ENCODE assay signal across 8 cellular contexts in genomic region chr3:32045091-32045964, GRCh38.
DNase-seq lines count a peak whose midpoint lies in the region; ATAC-seq and TF ChIP-seq lines count a peak whose summit lies in the region.

No MANE protein-coding gene starts in this region.

- H3K9me3 Mint-ChIP-seq in activated T-cell treated with anti-CD3 and anti-CD28 coated beads, Interleukin-2, amount 50 U/mL, for 4 hours, result peaks cover 21% of the 10 kb centered on the region

- peaks cover 0 to 21% (median 9%) of the 10 kb centered on the region in 4 donors for H3K4me1 ChIP-seq in tibial artery

- H3K9me3 ChIP-seq in tibial artery, result no peaks in the 10 kb centered on the region

- no peak for ATAC-seq in activated T-cell treated with anti-CD3 and anti-CD28 coated beads, Interleukin-2, amount 50 U/mL, for 4 hours
- ATAC-seq in HG02678 (IDR thresholded peaks at IDR 0.05; ENCODE audit: unreplicated experiment), result no peak

- peak; percentile 13 for DNase-seq in LoVo (ENCODE audit: low spot score)
- peak; percentile 68 for DNase-seq in amniotic epithelial cell (ENCODE audit: low read depth)
- DNase-seq in iPS-NIHi7 (ENCODE audit: extremely low spot score), result peak; percentile 25
- peak in 1 of 2 donors; percentile 29 for DNase-seq in tibial artery
- no peak for DNase-seq in DMS114 treated with DMSO at 0.1 percent for 48 hours (lab: John Stamatoyannopoulos, UW; ENCODE audit: unreplicated experiment)
- DNase-seq in activated T-cell treated with anti-CD3 and anti-CD28 coated beads, Interleukin-2, amount 50 U/mL, for 4 hours, result no peak
- DNase-seq in NCI-H1930 (lab: John Stamatoyannopoulos, UW), result no peak

- peaks cover 2% of the 10 kb centered on the region for H3K27me3 Mint-ChIP-seq in activated T-cell treated with anti-CD3 and anti-CD28 coated beads, Interleukin-2, amount 50 U/mL, for 4 hours (ENCODE audit: low read depth)

- TF ChIP-seq CTCF in tibial artery (IDR thresholded peaks at IDR 0.05), result peak in 1 of 2 experiments; percentile 8

- H3K36me3 ChIP-seq in tibial artery, result no peaks in the 10 kb centered on the region

- H3K36me3 Mint-ChIP-seq in activated T-cell treated with anti-CD3 and anti-CD28 coated beads, Interleukin-2, amount 50 U/mL, for 4 hours (ENCODE audit: insufficient read depth), result peaks cover 2% of the 10 kb centered on the region

- peak overlapping the region; percentile 61 to 68 for H3K27ac ChIP-seq in tibial artery

- peak overlapping the region in 1 of 2 donors; percentile 14 for H3K4me3 ChIP-seq in tibial artery

- no peaks in the 10 kb centered on the region for H3K27me3 ChIP-seq in tibial artery

- no peak overlapping the region for H3K4me3 Mint-ChIP-seq in activated T-cell treated with anti-CD3 and anti-CD28 coated beads, Interleukin-2, amount 50 U/mL, for 4 hours

- no peaks in the 10 kb centered on the region for H3K4me1 Mint-ChIP-seq in activated T-cell treated with anti-CD3 and anti-CD28 coated beads, Interleukin-2, amount 50 U/mL, for 4 hours (ENCODE audit: low read depth)

- intact Hi-C loops in tibial artery (cut with DNase I; ENCODE audit: low total_unique reads), result no loop called here

Comparison
In these comparisons a context has a peak if more than half of its experiments do, and no peak if none do; other contexts are left out.
1. DNase-seq: peak in LoVo (single experiment), amniotic epithelial cell (single experiment) and iPS-NIHi7 (single experiment); none in DMS114 treated with DMSO at 0.1 percent for 48 hours (single experiment), activated T-cell treated with anti-CD3 and anti-CD28 coated beads, Interleukin-2, amount 50 U/mL, for 4 hours (single experiment) and NCI-H1930 (0 of 2).